In genomic region chr19:38618590-38619360, GRCh38 we compare ENCODE assay signal across 1 cellular context.
TF ChIP-seq lines count a peak whose summit lies in the region.

Gene EIF3K (plus strand): TSS chr19:38619188. CDS start chr19:38619269, 81 bp downstream.

TF ChIP-seq in K562, 482 proteins besides CTCF, POLR2A, EP300 and RAD21 (continued from another document and continues in another):
- TF ChIP-seq E4F1 (CRISPR knock-in tag; IDR thresholded peaks at IDR 0.05; ENCODE audit: borderline replicate concordance) (peak; percentile 96), MEIS2 (IDR thresholded peaks at IDR 0.05; ENCODE audit: partially characterized antibody) (peak; percentile 96), RBM25 (IDR thresholded peaks at IDR 0.05; ENCODE audit: low read depth, low read length, severe bottlenecking) (no peak), MYNN (IDR thresholded peaks at IDR 0.05) (no peak), MYNN (CRISPR knock-in tag; IDR thresholded peaks at IDR 0.05) (no peak), THAP12 (CRISPR knock-in tag; IDR thresholded peaks at IDR 0.05) (peak; percentile 84), XRCC5 (IDR thresholded peaks at IDR 0.05; ENCODE audit: low read depth, low read length) (no peak), NCOR1 (IDR thresholded peaks at IDR 0.05) (no peak), DLX4 (CRISPR knock-in tag; IDR thresholded peaks at IDR 0.05) (no peak), MCM3 (IDR thresholded peaks at IDR 0.05) (no peak), ZNF699 (CRISPR knock-in tag; IDR thresholded peaks at IDR 0.05; ENCODE audit: insufficient replicate concordance) (no peak), NFYB (IDR thresholded peaks at IDR 0.05; ENCODE audit: extremely low read depth, insufficient read length) (no peak), KDM2B (CRISPR knock-in tag; IDR thresholded peaks at IDR 0.05) (no peak), CHD4 (IDR thresholded peaks at IDR 0.05; ENCODE audit: insufficient read depth, insufficient replicate concordance, low read depth, low read length, poor library complexity, severe bottlenecking) (no peak), PKNOX1 (IDR thresholded peaks at IDR 0.05) (peak; percentile 85), SIN3B (IDR thresholded peaks at IDR 0.05; ENCODE audit: low read depth) (peak; percentile 88; the same call in 1 of the 2 replicates), MYBL2 (IDR thresholded peaks at IDR 0.05; ENCODE audit: low read depth) (no peak), MYBL2 (CRISPR knock-in tag; IDR thresholded peaks at IDR 0.05; ENCODE audit: borderline replicate concordance) (no peak), ID3 (CRISPR knock-in tag; IDR thresholded peaks at IDR 0.05) (no peak), ID3 (tag; IDR thresholded peaks at IDR 0.05) (no peak), PHF20 (IDR thresholded peaks at IDR 0.05; ENCODE audit: partially characterized antibody) (peak; percentile 78), TAL1 (IDR thresholded peaks at IDR 0.05) (no peak), WHSC1 (IDR thresholded peaks at IDR 0.05; ENCODE audit: low read length) (no peak), HCFC1 (IDR thresholded peaks at IDR 0.05; ENCODE audit: low read depth, low read length) (peak; percentile 68; the same call in 1 of the 2 replicates), ZNF146 (CRISPR knock-in tag; IDR thresholded peaks at IDR 0.05; ENCODE audit: unreplicated experiment) (no peak), ZNF174 (CRISPR knock-in tag; IDR thresholded peaks at IDR 0.05) (no peak), GATAD2B (IDR thresholded peaks at IDR 0.05; ENCODE audit: borderline replicate concordance) (no peak), NR2C2 (CRISPR knock-in tag; IDR thresholded peaks at IDR 0.05) (0 out of 2 replicates have a peak, but pooled peaks have one; percentile 65), NR2C2 (tag; IDR thresholded peaks at IDR 0.05) (0 out of 2 replicates have a peak, but pooled peaks have one; percentile 18), SRF (CRISPR knock-in tag; IDR thresholded peaks at IDR 0.05) (peak in 1 of 2 experiments; percentile 41; a peak in 1 of 4 replicates), ZBTB9 (CRISPR knock-in tag; IDR thresholded peaks at IDR 0.05) (no peak), ZNF12 (CRISPR knock-in tag; IDR thresholded peaks at IDR 0.05) (no peak), XRCC3 (IDR thresholded peaks at IDR 0.05) (no peak), SREBF1 (IDR thresholded peaks at IDR 0.05; ENCODE audit: borderline replicate concordance, low read depth, low read length) (peak; percentile 1; the same call in 1 of the 2 replicates), ZNF707 (CRISPR knock-in tag; conservative IDR thresholded peaks at IDR 0.05) (no peak), FOXK1 (CRISPR knock-in tag; IDR thresholded peaks at IDR 0.05; ENCODE audit: borderline replicate concordance) (0 out of 2 replicates have a peak, but pooled peaks have one; percentile 31), TCF7 (IDR thresholded peaks at IDR 0.05; ENCODE audit: borderline replicate concordance) (peak; percentile 24; the same call in 1 of the 2 replicates), FOXM1 (IDR thresholded peaks at IDR 0.05; ENCODE audit: low read depth) (no peak), FOXM1 (CRISPR knock-in tag; IDR thresholded peaks at IDR 0.05; ENCODE audit: low read depth) (no peak), ZNF445 (CRISPR knock-in tag; IDR thresholded peaks at IDR 0.05; ENCODE audit: low read depth) (no peak), TARDBP (IDR thresholded peaks at IDR 0.05) (no peak), SAFB (IDR thresholded peaks at IDR 0.05; ENCODE audit: borderline replicate concordance, low read depth, low read length) (0 out of 2 replicates have a peak, but pooled peaks have one; percentile 20), ETV6 (IDR thresholded peaks at IDR 0.05; ENCODE audit: borderline replicate concordance in 1 of 2, low read depth in 2 of 2, low read length in 1 of 2) (peak in 1 of 2 experiments; percentile 22; a peak in 2 of 4 replicates), ETV6 (CRISPR knock-in tag; IDR thresholded peaks at IDR 0.05; ENCODE audit: borderline replicate concordance) (no peak), NCOA6 (IDR thresholded peaks at IDR 0.05) (no peak), RAD51 (IDR thresholded peaks at IDR 0.05; ENCODE audit: borderline replicate concordance, low read depth) (peak; percentile 98), ZNF324 (CRISPR knock-in tag; IDR thresholded peaks at IDR 0.05) (no peak), RB1 (IDR thresholded peaks at IDR 0.05; ENCODE audit: low read depth) (peak; percentile 90), TSHZ1 (CRISPR knock-in tag; IDR thresholded peaks at IDR 0.05) (no peak), CREB5 (CRISPR knock-in tag; IDR thresholded peaks at IDR 0.05) (no peak), ZNF347 (CRISPR knock-in tag; IDR thresholded peaks at IDR 0.05; ENCODE audit: low read depth) (no peak), ELF1 (tag; IDR thresholded peaks at IDR 0.05) (peak; percentile 85), STAT6 (CRISPR knock-in tag; IDR thresholded peaks at IDR 0.05) (no peak), ZNF280A (IDR thresholded peaks at IDR 0.05; ENCODE audit: low read depth, partially characterized antibody) (no peak)
